ENCODE assay signal across 13 cellular contexts in the genomic region with DNA sequence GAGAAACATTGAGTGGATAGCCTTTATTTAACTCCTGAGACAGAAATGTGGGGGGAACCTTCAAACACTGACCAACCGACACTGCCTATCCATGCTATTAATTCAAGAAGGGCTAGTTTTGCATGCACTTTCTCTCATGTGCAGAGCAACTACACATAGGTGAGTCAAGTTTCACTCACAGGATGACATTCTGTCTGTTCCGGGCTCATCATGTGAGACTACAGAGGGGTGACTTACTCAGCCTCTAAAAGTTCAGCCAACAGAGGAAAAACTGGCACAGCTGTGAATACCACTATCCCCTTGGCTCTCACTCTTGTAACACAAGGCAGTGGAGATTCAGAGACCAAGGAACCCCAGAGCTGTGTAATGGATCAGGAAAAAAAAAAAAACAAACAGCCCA. TPM values are rescaled to one million over a fixed set of nuclear protein-coding genes. Genes with fewer than 3 reads are reported as not detected.
DNase-seq lines count a peak whose midpoint lies in the region; ATAC-seq, FAIRE-seq and TF ChIP-seq lines count a peak whose summit lies in the region.
"Had no signal": no experiment of that assay in that cellular context is flagged by ENCODE, and none has a peak within 500 bp of the region (broad histone marks: within the 10 kb centered on the region; RNA-seq: fewer than 3 reads in every experiment).

No MANE protein-coding gene starts in this region.

- no peak for FAIRE-seq in RCC 7860 (lab: Jason Lieb, UNC)
- FAIRE-seq: islet of Langerhans had no signal

- peak; percentile 44 for DNase-seq in RCC 7860 (ENCODE audit: low spot score)
- peak; percentile 7 for DNase-seq in hepatic stellate cell (ENCODE audit: low spot score)
- no peak for DNase-seq in KBM-7
- no peak for DNase-seq in NCI-H2081 (lab: John Stamatoyannopoulos, UW)
- no peak for DNase-seq in thyroid gland
- no peak for DNase-seq in amygdala (lab: John Stamatoyannopoulos, UW)

- H3K27me3 ChIP-seq in thyroid gland = no peaks in the 10 kb centered on the region
- H3K27me3 ChIP-seq: ascending aorta, tibial nerve had no signal

- TF ChIP-seq POLR2A in thyroid gland (IDR thresholded peaks at IDR 0.05) = no peak

- POLR2A ChIA-PET in HEK293 (lab: Yijun Ruan, JAX) = no interaction called here

- CTCF ChIA-PET in HEK293 (lab: Yijun Ruan, JAX) = interaction anchor here (0.6 kb wide), 1 partner anchor 79 kb away, joined by 3 read pairs; no protein-coding TSS in a partner anchor

- H3K4me1 ChIP-seq in HEK293 (ENCODE audit: control insufficient read depth, insufficient read depth, low read length) = 0 out of 2 replicates have a peak, but pooled peaks cover 2% of the 10 kb centered on the region
- H3K4me1 ChIP-seq in thyroid gland = no peaks in the 10 kb centered on the region

- in situ Hi-C loops in KBM-7 (cut with MboI; ENCODE audit: low pct_unique_long_range_greater_than_20kb, low sequenced_read_pairs) = no loop called here

- WGBS in thyroid gland, 2 donors = 77 to 89% methylated on average over 2 of the region's 2 CpGs

- H3K27ac ChIP-seq in HEK293 (ENCODE audit: extremely low read depth, low read depth, low read length) (no peak overlapping the region), thyroid gland (no peak overlapping the region)
- H3K27ac ChIP-seq: ascending aorta, tibial nerve had no signal

- ATAC-seq in GM18498 (IDR thresholded peaks at IDR 0.05; ENCODE audit: unreplicated experiment) = peak; percentile 50
- ATAC-seq: WTC11 had no signal

- intact Hi-C loops in thyroid gland (cut with DNase I) = no loop called here

- H3K4me3 ChIP-seq in HEK293 (ENCODE audit: low read depth, low read length) (no peak overlapping the region), thyroid gland (replicated peaks in 1 of 3) (no peak overlapping the region)
- H3K4me3 ChIP-seq: ascending aorta, tibial nerve had no signal

- TF ChIP-seq CTCF in HEK293 (tag by site-specific recombination; IDR thresholded peaks at IDR 0.05) = no peak
- TF ChIP-seq CTCF in thyroid gland (IDR thresholded peaks at IDR 0.05) = no peak

- H3K9me3 ChIP-seq in HEK293 (ENCODE audit: control insufficient read depth, insufficient read depth, low read depth, low read length) (no peaks in the 10 kb centered on the region), thyroid gland (no peaks in the 10 kb centered on the region)
- H3K9me3 ChIP-seq: ascending aorta, tibial nerve had no signal

- H3K36me3 ChIP-seq in HEK293 (ENCODE audit: control insufficient read depth in 2 of 2, insufficient read depth in 1 of 2, low read length in 2 of 2) (no peaks in the 10 kb centered on the region), thyroid gland (no peaks in the 10 kb centered on the region)
- H3K36me3 ChIP-seq: ascending aorta, tibial nerve had no signal

TF ChIP-seq in HEK293, 187 proteins besides CTCF, POLR2A, EP300 and RAD21:
- TF ChIP-seq ZBTB20 (tag by site-specific recombination; IDR thresholded peaks at IDR 0.05) (0 out of 2 replicates have a peak, but pooled peaks have one; percentile 27), ZNF621 (tag by site-specific recombination; IDR thresholded peaks at IDR 0.05) (no peak)

RNA-seq across cellular contexts. Expression of a gene that starts 13.3 kb away (rescaled TPM):
- under 1 TPM in 1 of 4 donors, not detected in 3; 0.24 TPM for total RNA-seq in thyroid gland
- total RNA-seq: ascending aorta, H4, tibial nerve, WTC11 had no signal

RNA-seq across cellular contexts. Expression of a gene that starts 52.9 kb away (rescaled TPM):
- total RNA-seq in thyroid gland = 10 to 100 TPM; 25.2 to 74.7 (median 34.7) TPM

Comparison
In these comparisons a context has a peak if more than half of its experiments do, and no peak if none do; other contexts are left out.
1. DNase-seq: peak in RCC 7860 (single experiment) and hepatic stellate cell (single experiment); none in KBM-7 (single experiment), NCI-H2081 (0 of 2), thyroid gland (0 of 2) and amygdala (0 of 56).